Comparison of ENCODE assay signal across 8 cellular contexts in genomic region chr11:65487467-65488272, GRCh38. TPM values are rescaled to one million over a fixed set of nuclear protein-coding genes. Genes with fewer than 3 reads are reported as not detected.
DNase-seq lines count a peak whose midpoint lies in the region; ATAC-seq and TF ChIP-seq lines count a peak whose summit lies in the region.

No MANE protein-coding gene starts in this region.

- H3K4me1 ChIP-seq in Karpas-422 (ENCODE audit: low read length) (peaks cover 47% of the 10 kb centered on the region), PC-3 (ENCODE audit: insufficient read depth, low read length) (peaks cover 41% of the 10 kb centered on the region), iPS DF 6.9 (ENCODE audit: control insufficient read depth, insufficient read depth, low read length) (peaks cover 34% of the 10 kb centered on the region; the same call in 1 of the 2 replicates)

- H3F3A ChIP-seq in PC-3 (ENCODE audit: low read length, unreplicated experiment) = no peaks in the 10 kb centered on the region

- intact Hi-C loops in PC-3 (cut with micrococcal nuclease) = no loop called here

- H3K27me3 ChIP-seq in Karpas-422 (ENCODE audit: low read length) (no peaks in the 10 kb centered on the region), PC-3 (ENCODE audit: low read length) (no peaks in the 10 kb centered on the region), iPS DF 6.9 (ENCODE audit: control insufficient read depth, insufficient read depth, low read length) (no peaks in the 10 kb centered on the region)

- H2AFZ ChIP-seq in Karpas-422 (ENCODE audit: low read length) (peak overlapping the region; percentile 64), PC-3 (ENCODE audit: low read length) (peak overlapping the region; percentile 46)

- H3K4me2 ChIP-seq in Karpas-422 (ENCODE audit: low read depth, low read length, poor library complexity, severe bottlenecking) (peak overlapping the region; percentile 68), PC-3 (ENCODE audit: low read length) (peak overlapping the region; percentile 40)

- H3K4me3 ChIP-seq in Karpas-422 (ENCODE audit: low read length) = peak overlapping the region; percentile 52
- H3K4me3 ChIP-seq in PC-3 (ENCODE audit: low read length) = no peak overlapping the region
- 0 out of 2 replicates have a peak overlapping the region, but pooled peaks have one; percentile 1 for H3K4me3 ChIP-seq in iPS DF 6.9 (ENCODE audit: low read length)

- H3K27ac ChIP-seq in Karpas-422 (ENCODE audit: low read length) (peak overlapping the region; percentile 69), PC-3 (ENCODE audit: low read length) (peak overlapping the region; percentile 29), iPS DF 6.9 (ENCODE audit: low read length) (peak overlapping the region; percentile 29)

- H3K9me3 ChIP-seq in Karpas-422 (ENCODE audit: low read length) (no peaks in the 10 kb centered on the region), PC-3 (ENCODE audit: low read length) (no peaks in the 10 kb centered on the region), iPS DF 6.9 (ENCODE audit: control insufficient read depth, insufficient read depth, low read length) (no peaks in the 10 kb centered on the region)

- BruUV-seq in PC-3 (replicated peaks; lab: Mats Ljungman, UMichigan) = no TSS peak

- in situ Hi-C loops in T47D (cut with HindIII; ENCODE audit: low pct_unique_long_range_greater_than_20kb, low sequenced_read_pairs) = no loop called here

- peak; percentile 63 for ATAC-seq in GM18502 (IDR thresholded peaks at IDR 0.05; ENCODE audit: poor library complexity, unreplicated experiment)
- ATAC-seq in PC-3 = peak; percentile 59

- H3K9me2 ChIP-seq in Karpas-422 (replicated peaks; ENCODE audit: insufficient read depth, low read length) = no peaks in the 10 kb centered on the region
- no peaks in the 10 kb centered on the region for H3K9me2 ChIP-seq in PC-3 (replicated peaks; ENCODE audit: low read length)

- H3K9ac ChIP-seq in Karpas-422 (ENCODE audit: low read length) = peak overlapping the region; percentile 61
- no peak overlapping the region for H3K9ac ChIP-seq in PC-3 (ENCODE audit: low read length)

- H3K36me3 ChIP-seq in Karpas-422 (ENCODE audit: insufficient read depth, low read length) (no peaks in the 10 kb centered on the region), PC-3 (ENCODE audit: low read depth, low read length) (no peaks in the 10 kb centered on the region), iPS DF 6.9 (ENCODE audit: control insufficient read depth, insufficient read depth, low read length) (no peaks in the 10 kb centered on the region)

- POLR2A ChIA-PET in PC-3 (lab: Charles Lee; ENCODE audit: unreplicated experiment) = interaction anchor here (0.7 to 2.6 kb wide), 2 partner anchors 11 to 406 kb away, joined by 3 to 21 read pairs; partner anchors contain the start of gene MALAT1

- H3K79me2 ChIP-seq in Karpas-422 (ENCODE audit: low read length) (no peaks in the 10 kb centered on the region), PC-3 (ENCODE audit: low read length) (no peaks in the 10 kb centered on the region)

- CTCF ChIA-PET in PC-3 (lab: Charles Lee) = interaction anchor here (0.7 kb wide), 1 partner anchor 212 kb away, joined by 5 read pairs; no protein-coding TSS in a partner anchor

- H4K20me1 ChIP-seq in Karpas-422 (ENCODE audit: insufficient read depth, low read depth, low read length) = no peaks in the 10 kb centered on the region
- H4K20me1 ChIP-seq in PC-3 (ENCODE audit: low read length) = no peaks in the 10 kb centered on the region

- no CpG with 5 or more reads among the region's 17 CpGs for WGBS in iPS DF 6.9 (ENCODE audit: insufficient coverage, insufficient read length)

- no peak for TF ChIP-seq CTCF in PC-3 (conservative IDR thresholded peaks at IDR 0.05; ENCODE audit: low read depth, low read length)

- DNase-seq in AG08396 (ENCODE audit: low spot score) = peak; percentile 94
- DNase-seq in Karpas-422 = peak; percentile 91
- peak; percentile 94 for DNase-seq in PC-3
- DNase-seq in T47D (ENCODE audit: low read depth in 1 of 2, low spot score in 1 of 2) = peak; percentile 96 to 100
- DNase-seq in iPS DF 6.9 (ENCODE audit: low read depth, low spot score) = peak; percentile 100
- peak; percentile 100 for DNase-seq in putamen (ENCODE audit: low spot score)
- no peak for DNase-seq in activated CD8-positive, alpha-beta memory T cell treated with anti-CD3 and anti-CD28 coated beads, Interleukin-2, amount 50 U/mL, for 48 hours

RNA-seq across cellular contexts. Expression of gene MALAT1, which starts 11.2 kb away (rescaled TPM):
- 3,783 and 4,167 TPM in 2 replicates for total RNA-seq in Karpas-422 (2014; rRNA removed; shearing (Covaris generic); ENCODE audit: low replicate concordance)
- total RNA-seq in PC-3 (2014; rRNA removed) = 1,345 and 2,062 TPM in 2 replicates

RNA-seq across cellular contexts. Expression of gene SCYL1, which starts 37.2 kb away (rescaled TPM):
- total RNA-seq in Karpas-422 (2014; rRNA removed; shearing (Covaris generic); ENCODE audit: low replicate concordance) = 39.1 and 79.0 TPM in 2 replicates
- total RNA-seq in PC-3 (2014; rRNA removed) = 201 and 262 TPM in 2 replicates
